In genomic region chr3:66353530-66353929, GRCh38 we compare ENCODE assay signal across 19 cellular contexts.
DNase-seq lines count a peak whose midpoint lies in the region; ATAC-seq, FAIRE-seq and TF ChIP-seq lines count a peak whose summit lies in the region.
"Had no signal": no experiment of that assay in that cellular context is flagged by ENCODE, and none has a peak within 500 bp of the region (broad histone marks: within the 10 kb centered on the region; RNA-seq: fewer than 3 reads in every experiment).

No MANE protein-coding gene starts in this region.

- WGBS in SK-N-SH (ENCODE audit: low lambda C conversion rate): 82% methylated on average over 6 of the region's 6 CpGs

- dilution Hi-C loops in endothelial cell of umbilical vein (cut with MboI; ENCODE audit: extremely low pct_ligation_motif_present, low sequenced_read_pairs): no loop called here

- peak overlapping the region; percentile 72 for H3K27ac ChIP-seq in endothelial cell of umbilical vein (ENCODE audit: insufficient read depth, low read depth, low read length)
- H3K27ac ChIP-seq in SK-N-SH (ENCODE audit: low read depth in 2 of 2, low read length in 1 of 2): no peak overlapping the region
- H3K27ac ChIP-seq: WERI-Rb-1 had no signal

- no peak for TF ChIP-seq RAD21 in SK-N-SH (IDR thresholded peaks at IDR 0.05; ENCODE audit: low read length)

- no peak for TF ChIP-seq EP300 in SK-N-SH (IDR thresholded peaks at IDR 0.05; ENCODE audit: borderline replicate concordance in 1 of 2, low read depth in 1 of 2, low read length in 1 of 2)

- POLR2A ChIA-PET in endothelial cell of umbilical vein (lab: Charles Lee) (no interaction called here), SK-N-SH (lab: Yijun Ruan, JAX) (no interaction called here)

- ATAC-seq in mucosa of descending colon: peak; percentile 43
- ATAC-seq: Panc1 had no signal

- no peaks in the 10 kb centered on the region for H4K20me1 ChIP-seq in endothelial cell of umbilical vein (replicated peaks; ENCODE audit: control insufficient read depth, extremely low read depth, insufficient read depth, low read length)
- H4K20me1 ChIP-seq in SK-N-SH (ENCODE audit: insufficient read depth): no peaks in the 10 kb centered on the region

- DNase-seq in AG10803 (ENCODE audit: low read depth) (peak; percentile 48), OCI-M1 (lab: John Stamatoyannopoulos, UW) (peak; percentile 1), endothelial cell of umbilical vein (ENCODE audit: low read depth, low spot score) (no peak), mucosa of descending colon (no peak), GDM1 (lab: John Stamatoyannopoulos, UW) (no peak), MV-4-11 (lab: John Stamatoyannopoulos, UW) (no peak), SK-N-SH (no peak), UCSD-AML1 (lab: John Stamatoyannopoulos, UW; ENCODE audit: unreplicated experiment) (no peak)
- DNase-seq: ACHN; activated effector memory CD4-positive, alpha-beta T cell treated with anti-CD3 and anti-CD28 coated beads, Interleukin-2, amount 50 U/mL, for 16 hours; aorta; foreskin melanocyte; NCI-H2081 treated with DMSO at 0.1 percent for 48 hours; NCI-H748 treated with DMSO at 0.1 percent for 48 hours; posterior cingulate gyrus; WERI-Rb-1 had no signal

- no peak for FAIRE-seq in endothelial cell of umbilical vein (lab: Jason Lieb, UNC)
- FAIRE-seq: GM19239, HTR-8/SVneo had no signal

- peaks cover 16% of the 10 kb centered on the region for H3K4me1 ChIP-seq in endothelial cell of umbilical vein (ENCODE audit: control insufficient read depth, extremely low read depth, insufficient read depth, low read length)
- H3K4me1 ChIP-seq in mucosa of descending colon (ENCODE audit: low read depth): no peaks in the 10 kb centered on the region
- no peaks in the 10 kb centered on the region for H3K4me1 ChIP-seq in SK-N-SH (ENCODE audit: control insufficient read depth in 1 of 2, insufficient read depth in 2 of 2, low read depth in 1 of 2, low read length in 1 of 2)

- TF ChIP-seq CTCF in AG10803 (conservative IDR thresholded peaks at IDR 0.05; ENCODE audit: low read length): no peak
- no peak for TF ChIP-seq CTCF in endothelial cell of umbilical vein (IDR thresholded peaks at IDR 0.05; ENCODE audit: extremely low read depth in 1 of 2, insufficient read depth in 1 of 2, low read depth in 1 of 2, low read length in 2 of 2)
- TF ChIP-seq CTCF in mucosa of descending colon (IDR thresholded peaks at IDR 0.05): no peak
- TF ChIP-seq CTCF in SK-N-SH (IDR thresholded peaks at IDR 0.05): no peak

- no peaks in the 10 kb centered on the region for H3K9me1 ChIP-seq in endothelial cell of umbilical vein (replicated peaks; ENCODE audit: control insufficient read depth, extremely low read depth, insufficient read depth, low read length)

- H3K4me3 ChIP-seq in AG10803 (ENCODE audit: low read length) (no peak overlapping the region), endothelial cell of umbilical vein (replicated peaks in 1 of 3; ENCODE audit: insufficient read depth in 1 of 3, low read depth in 1 of 3, low read length in 3 of 3) (no peak overlapping the region), mucosa of descending colon (no peak overlapping the region), SK-N-SH (ENCODE audit: low read depth in 2 of 2, low read length in 1 of 2) (no peak overlapping the region)

- intact Hi-C loops in endothelial cell of umbilical vein (cut with micrococcal nuclease): no loop called here
- intact Hi-C loops in mucosa of descending colon (cut with DNase I, micrococcal nuclease): no loop called here

- H3K27me3 ChIP-seq in endothelial cell of umbilical vein (ENCODE audit: control insufficient read depth in 2 of 2, insufficient read depth in 2 of 2, low read length in 2 of 2) (no peaks in the 10 kb centered on the region), SK-N-SH (ENCODE audit: insufficient read depth) (no peaks in the 10 kb centered on the region)

- CTCF ChIA-PET in endothelial cell of umbilical vein (lab: Charles Lee) (interaction anchor here (0.8 to 2.4 kb wide), 10 partner anchors 9 to 469 kb away, joined by 3 to 12 read pairs (median 4); no protein-coding TSS in a partner anchor), SK-N-SH (lab: Yijun Ruan, JAX) (interaction anchor here (0.5 to 1.5 kb wide), 6 partner anchors 17 to 469 kb away, joined by 3 to 5 read pairs (median 3); no protein-coding TSS in a partner anchor)

- H3K79me2 ChIP-seq in endothelial cell of umbilical vein (ENCODE audit: control insufficient read depth, insufficient read depth, low read length) (no peaks in the 10 kb centered on the region), SK-N-SH (ENCODE audit: insufficient read depth) (no peaks in the 10 kb centered on the region)

- H3K9me3 ChIP-seq in endothelial cell of umbilical vein (replicated peaks; ENCODE audit: control insufficient read depth, insufficient read depth, low read length): no peaks in the 10 kb centered on the region
- no peaks in the 10 kb centered on the region for H3K9me3 ChIP-seq in mucosa of descending colon
- no peaks in the 10 kb centered on the region for H3K9me3 ChIP-seq in SK-N-SH

- no peaks in the 10 kb centered on the region for H3F3A ChIP-seq in SK-N-SH (replicated peaks; ENCODE audit: insufficient read depth)

- H3K9ac ChIP-seq in endothelial cell of umbilical vein (replicated peaks; ENCODE audit: extremely low read depth, insufficient read depth, low read length): no peak overlapping the region
- no peak overlapping the region for H3K9ac ChIP-seq in SK-N-SH

- H3K9me2 ChIP-seq in SK-N-SH: no peaks in the 10 kb centered on the region

- H2AFZ ChIP-seq in endothelial cell of umbilical vein (ENCODE audit: low read depth, low read length) (peak overlapping the region; percentile 15), SK-N-SH (ENCODE audit: low read depth) (no peak overlapping the region)

- BruUV-seq in endothelial cell of umbilical vein (replicated peaks; lab: Mats Ljungman, UMichigan): no TSS peak

- H3K36me3 ChIP-seq in endothelial cell of umbilical vein (ENCODE audit: control insufficient read depth in 2 of 2, extremely low read depth in 1 of 2, insufficient read depth in 2 of 2, low read length in 2 of 2) (no peaks in the 10 kb centered on the region), mucosa of descending colon (ENCODE audit: low read depth) (no peaks in the 10 kb centered on the region), SK-N-SH (replicated peaks in 1 of 2; ENCODE audit: control insufficient read depth in 1 of 2, insufficient read depth in 2 of 2, low read length in 1 of 2) (no peaks in the 10 kb centered on the region)
- H3K36me3 ChIP-seq: WERI-Rb-1 had no signal

- no peak for TF ChIP-seq POLR2A in endothelial cell of umbilical vein (IDR thresholded peaks at IDR 0.05; ENCODE audit: low read depth, low read length)

- peak overlapping the region; percentile 54 for H3K4me2 ChIP-seq in endothelial cell of umbilical vein (ENCODE audit: insufficient read depth, low read length)
- H3K4me2 ChIP-seq in SK-N-SH: no peak overlapping the region

TF ChIP-seq in endothelial cell of umbilical vein, 7 proteins besides CTCF, POLR2A, EP300 and RAD21:
- TF ChIP-seq JUN (IDR thresholded peaks at IDR 0.05; ENCODE audit: borderline replicate concordance, insufficient read depth, insufficient read length, low read depth) (no peak), MYC (IDR thresholded peaks at IDR 0.05; ENCODE audit: low read depth, low read length) (no peak), POLR2AphosphoS5 (IDR thresholded peaks at IDR 0.05; ENCODE audit: insufficient read depth, low read depth, low read length) (no peak), FOS (IDR thresholded peaks at IDR 0.05; ENCODE audit: borderline replicate concordance, insufficient read depth, low read length) (no peak), EZH2 (IDR thresholded peaks at IDR 0.05; ENCODE audit: borderline replicate concordance, low read depth, low read length, severe bottlenecking) (no peak), GATA2 (IDR thresholded peaks at IDR 0.05; ENCODE audit: insufficient read depth, insufficient read length, low read depth, low read length) (no peak), MAX (IDR thresholded peaks at IDR 0.05; ENCODE audit: insufficient read depth, insufficient read length) (no peak)

TF ChIP-seq in SK-N-SH, 30 proteins besides CTCF, POLR2A, EP300 and RAD21 (continues in another document):
- TF ChIP-seq TEAD4 (IDR thresholded peaks at IDR 0.05; ENCODE audit: borderline replicate concordance, insufficient read depth): no peak
- TF ChIP-seq POLR2AphosphoS5 (IDR thresholded peaks at IDR 0.05; ENCODE audit: low read depth, low read length): no peak
- no peak for TF ChIP-seq SIN3A (IDR thresholded peaks at IDR 0.05; ENCODE audit: borderline replicate concordance, low read depth, low read length)
- TF ChIP-seq, protein P1, sequence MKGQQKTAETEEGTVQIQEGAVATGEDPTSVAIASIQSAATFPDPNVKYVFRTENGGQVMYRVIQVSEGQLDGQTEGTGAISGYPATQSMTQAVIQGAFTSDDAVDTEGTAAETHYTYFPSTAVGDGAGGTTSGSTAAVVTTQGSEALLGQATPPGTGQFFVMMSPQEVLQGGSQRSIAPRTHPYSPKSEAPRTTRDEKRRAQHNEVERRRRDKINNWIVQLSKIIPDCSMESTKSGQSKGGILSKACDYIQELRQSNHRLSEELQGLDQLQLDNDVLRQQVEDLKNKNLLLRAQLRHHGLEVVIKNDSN (IDR thresholded peaks at IDR 0.05; ENCODE audit: borderline replicate concordance, low read depth): no peak
- no peak for TF ChIP-seq YY1 (IDR thresholded peaks at IDR 0.05; ENCODE audit: low read depth)
- TF ChIP-seq NFIC (IDR thresholded peaks at IDR 0.05; ENCODE audit: borderline replicate concordance): no peak
- TF ChIP-seq RXRA (IDR thresholded peaks at IDR 0.05; ENCODE audit: borderline replicate concordance, low read depth): no peak
- TF ChIP-seq MXI1 (IDR thresholded peaks at IDR 0.05; ENCODE audit: low read depth, low read length): no peak
- no peak for TF ChIP-seq NRF1 (IDR thresholded peaks at IDR 0.05; ENCODE audit: low read depth, low read length)
- TF ChIP-seq RFX5 (IDR thresholded peaks at IDR 0.05; ENCODE audit: low read length): no peak
- TF ChIP-seq GABPA (IDR thresholded peaks at IDR 0.05; ENCODE audit: low read depth): no peak
- no peak for TF ChIP-seq JUND (IDR thresholded peaks at IDR 0.05)
- TF ChIP-seq ELF1 (IDR thresholded peaks at IDR 0.05): no peak
- TF ChIP-seq, protein P2, sequence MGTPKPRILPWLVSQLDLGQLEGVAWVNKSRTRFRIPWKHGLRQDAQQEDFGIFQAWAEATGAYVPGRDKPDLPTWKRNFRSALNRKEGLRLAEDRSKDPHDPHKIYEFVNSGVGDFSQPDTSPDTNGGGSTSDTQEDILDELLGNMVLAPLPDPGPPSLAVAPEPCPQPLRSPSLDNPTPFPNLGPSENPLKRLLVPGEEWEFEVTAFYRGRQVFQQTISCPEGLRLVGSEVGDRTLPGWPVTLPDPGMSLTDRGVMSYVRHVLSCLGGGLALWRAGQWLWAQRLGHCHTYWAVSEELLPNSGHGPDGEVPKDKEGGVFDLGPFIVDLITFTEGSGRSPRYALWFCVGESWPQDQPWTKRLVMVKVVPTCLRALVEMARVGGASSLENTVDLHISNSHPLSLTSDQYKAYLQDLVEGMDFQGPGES (IDR thresholded peaks at IDR 0.05; ENCODE audit: low read depth, low read length): no peak

Comparison
In these comparisons a context has a peak if more than half of its experiments do, and no peak if none do; other contexts are left out.
1. DNase-seq: peak in AG10803 (single experiment) and OCI-M1 (single experiment); none in endothelial cell of umbilical vein (single experiment), mucosa of descending colon (0 of 3), GDM1 (single experiment), MV-4-11 (single experiment), SK-N-SH (single experiment) and UCSD-AML1 (single experiment).